ENCODE assay signal across 18 cellular contexts in genomic region chr9:135079676-135080075, GRCh38. TPM values are rescaled to one million over a fixed set of nuclear protein-coding genes. Genes with fewer than 3 reads are reported as not detected.
"Had no signal": no experiment of that assay in that cellular context is flagged by ENCODE, and none has a peak within 500 bp of the region (broad histone marks: within the 10 kb centered on the region; RNA-seq: fewer than 3 reads in every experiment).

No MANE protein-coding gene starts in this region.

- ATAC-seq: activated CD4-positive, alpha-beta T cell treated with anti-CD3 and anti-CD28 coated beads for 36 hours; body of pancreas; heart left ventricle; naive thymus-derived CD8-positive, alpha-beta T cell; WTC11 had no signal

- H3K9me3 ChIP-seq: body of pancreas, heart left ventricle, testis, upper lobe of left lung had no signal

- H3K27ac ChIP-seq: body of pancreas, heart left ventricle, SK-N-MC, testis, upper lobe of left lung had no signal

- H3K36me3 ChIP-seq: heart left ventricle, upper lobe of left lung had no signal

- H3K4me3 Mint-ChIP-seq: activated CD4-positive, alpha-beta memory T cell treated with anti-CD3 and anti-CD28 coated beads, Interleukin-2, amount 10 ng/mL, durations not matched to agents 7 days and 5 days; activated CD4-positive, alpha-beta T cell treated with anti-CD3 and anti-CD28 coated beads for 36 hours; activated naive CD8-positive, alpha-beta T cell treated with anti-CD3 and anti-CD28 coated beads, Interleukin-2, amount 10 ng/mL, durations not matched to agents 7 days and 5 days; immature natural killer cell; naive thymus-derived CD8-positive, alpha-beta T cell; stimulated activated naive CD8-positive, alpha-beta T cell treated with anti-CD3 and anti-CD28 coated beads, Interleukin-15, Interleukin-2, amounts not matched to agents 100 ng/mL and 50 ng/mL, for 24 hours; T-helper 2 cell treated with Interferon-gamma antibody and Interleukin-4, amounts not matched to agents 5 μg/mL and 100 μg/mL, for 36 hours; WTC11 had no signal

- H3K4me3 ChIP-seq: body of pancreas, heart left ventricle, SK-N-MC, testis, upper lobe of left lung had no signal

- H3K27me3 ChIP-seq: body of pancreas, testis had no signal

- H3K9me3 Mint-ChIP-seq: activated CD4-positive, alpha-beta memory T cell treated with anti-CD3 and anti-CD28 coated beads, Interleukin-2, amount 10 ng/mL, durations not matched to agents 7 days and 5 days; activated naive CD8-positive, alpha-beta T cell treated with anti-CD3 and anti-CD28 coated beads, Interleukin-2, amount 10 ng/mL, durations not matched to agents 7 days and 5 days; immature natural killer cell; naive thymus-derived CD8-positive, alpha-beta T cell; stimulated activated naive CD8-positive, alpha-beta T cell treated with anti-CD3 and anti-CD28 coated beads, Interleukin-15, Interleukin-2, amounts not matched to agents 100 ng/mL and 50 ng/mL, for 24 hours; T-helper 2 cell treated with Interferon-gamma antibody and Interleukin-4, amounts not matched to agents 5 μg/mL and 100 μg/mL, for 36 hours; WTC11 had no signal

- H3K36me3 Mint-ChIP-seq: activated naive CD8-positive, alpha-beta T cell treated with anti-CD3 and anti-CD28 coated beads, Interleukin-2, amount 10 ng/mL, durations not matched to agents 7 days and 5 days; immature natural killer cell; naive thymus-derived CD8-positive, alpha-beta T cell; WTC11 had no signal

- H3K4me1 Mint-ChIP-seq: activated CD4-positive, alpha-beta memory T cell treated with anti-CD3 and anti-CD28 coated beads, Interleukin-2, amount 10 ng/mL, durations not matched to agents 7 days and 5 days; activated CD4-positive, alpha-beta T cell treated with anti-CD3 and anti-CD28 coated beads for 36 hours; activated naive CD8-positive, alpha-beta T cell treated with anti-CD3 and anti-CD28 coated beads, Interleukin-2, amount 10 ng/mL, durations not matched to agents 7 days and 5 days had no signal

- H3K27ac Mint-ChIP-seq: activated CD4-positive, alpha-beta memory T cell treated with anti-CD3 and anti-CD28 coated beads, Interleukin-2, amount 10 ng/mL, durations not matched to agents 7 days and 5 days; activated CD4-positive, alpha-beta T cell treated with anti-CD3 and anti-CD28 coated beads for 36 hours; activated naive CD8-positive, alpha-beta T cell treated with anti-CD3 and anti-CD28 coated beads, Interleukin-2, amount 10 ng/mL, durations not matched to agents 7 days and 5 days; immature natural killer cell; stimulated activated naive CD8-positive, alpha-beta T cell treated with anti-CD3 and anti-CD28 coated beads, Interleukin-15, Interleukin-2, amounts not matched to agents 100 ng/mL and 50 ng/mL, for 24 hours; T-helper 2 cell treated with Interferon-gamma antibody and Interleukin-4, amounts not matched to agents 5 μg/mL and 100 μg/mL, for 36 hours; WTC11 had no signal

- DNase-seq: activated CD4-positive, alpha-beta memory T cell treated with anti-CD3 and anti-CD28 coated beads, Interleukin-2, amount 10 ng/mL, durations not matched to agents 7 days and 5 days; activated CD4-positive, alpha-beta T cell treated with anti-CD3 and anti-CD28 coated beads for 36 hours; activated naive CD4-positive, alpha-beta T cell treated with Interleukin-2 at 50 U/mL for 16 hours; activated naive CD8-positive, alpha-beta T cell treated with anti-CD3 and anti-CD28 coated beads, Interleukin-2, amount 10 ng/mL, durations not matched to agents 7 days and 5 days; caudate nucleus; immature natural killer cell; mesenchymal stem cell; retina; SHP77; testis had no signal

RNA-seq across cellular contexts. Expression of gene OLFM1, which starts 7.8 kb away (rescaled TPM):
- total RNA-seq: activated CD4-positive, alpha-beta memory T cell treated with anti-CD3 and anti-CD28 coated beads, Interleukin-2, amount 10 ng/mL, durations not matched to agents 7 days and 5 days; activated CD4-positive, alpha-beta T cell treated with anti-CD3 and anti-CD28 coated beads for 36 hours; activated naive CD8-positive, alpha-beta T cell treated with anti-CD3 and anti-CD28 coated beads, Interleukin-2, amount 10 ng/mL, durations not matched to agents 7 days and 5 days; naive thymus-derived CD8-positive, alpha-beta T cell had no signal
- polyA plus RNA-seq: immature natural killer cell; naive thymus-derived CD8-positive, alpha-beta T cell had no signal
